8 cellular contexts compared by ENCODE assay signal in genomic region chr7:151059362-151060112, GRCh38. TPM values are rescaled to one million over a fixed set of nuclear protein-coding genes. Genes with fewer than 3 reads are reported as not detected.
A peak's percentile ranks its signal among the peaks of the same experiment; 100 is the strongest.
DNase-seq lines count a peak whose midpoint lies in the region; ATAC-seq lines count a peak whose summit lies in the region.

Gene SLC4A2, plus strand, starts transcription at chr7:151059589. Its CDS starts 2,399 bp downstream, at chr7:151061988.

- H2AFZ ChIP-seq in Karpas-422 (ENCODE audit: low read length) (peak within 1 kb of the TSS; percentile 76; the same call in 1 of the 2 replicates), trophoblast cell (ENCODE audit: insufficient read depth, low read length, poor library complexity) (peak within 1 kb of the TSS; percentile 82)

- H3K18ac ChIP-seq in trophoblast cell (ENCODE audit: low read length): peak within 1 kb of the TSS; percentile 93

- DNase-seq in DMS 273 treated with DMSO at 0.1 percent for 48 hours (lab: John Stamatoyannopoulos, UW) (peak; percentile 45), Karpas-422 (peak; percentile 90), T-cell (peak in 32 of 34 experiments; percentile 21 to 78 (median 51)), cardiac septum (ENCODE audit: low spot score) (peak; percentile 89), trophoblast cell (peak; percentile 41 to 82)

- no peak within 1 kb of the TSS for H3K23ac ChIP-seq in trophoblast cell (ENCODE audit: low read length)

- CTCF ChIA-PET in T-cell (lab: Charles Lee): interaction anchor here in 1 of 2 donors (1.7 kb wide), 1 partner anchor 21 kb away, joined by 5 read pairs; the partner anchor contains the start of gene FASTK

- no peaks in the 10 kb centered on the region for H3K27me3 Mint-ChIP-seq in T-cell

- H2BK5ac ChIP-seq in trophoblast cell (ENCODE audit: low read depth, low read length, poor library complexity): peak within 1 kb of the TSS; percentile 89

- H3K14ac ChIP-seq in trophoblast cell (ENCODE audit: low read length): peak within 1 kb of the TSS; percentile 91

- H3K79me1 ChIP-seq in trophoblast cell (ENCODE audit: low read length): peaks cover 47% of the 10 kb centered on the region

- intact Hi-C loops in cardiac septum (cut with DNase I): loop anchor here (1.0 to 2.0 kb wide), 2 partner anchors 21 to 31 kb away; partner anchors contain the start of genes ABCB8 and FASTK

- peak within 1 kb of the TSS; percentile 95 to 96 for H3K27ac Mint-ChIP-seq in T-cell

- peak within 1 kb of the TSS; percentile 85 for H3K4ac ChIP-seq in trophoblast cell (ENCODE audit: low read depth, low read length)

- H4K91ac ChIP-seq in trophoblast cell (ENCODE audit: low read depth, low read length): peak within 1 kb of the TSS; percentile 89

- peak within 1 kb of the TSS; percentile 82 for H3K27ac ChIP-seq in Karpas-422 (ENCODE audit: low read length)
- H3K27ac ChIP-seq in adipose tissue (ENCODE audit: low read depth, low read length): peak within 1 kb of the TSS; percentile 63
- peak within 1 kb of the TSS; percentile 84 for H3K27ac ChIP-seq in trophoblast cell (ENCODE audit: low read depth, low read length)
- H3K27ac ChIP-seq in urinary bladder (ENCODE audit: low read depth): peak within 1 kb of the TSS; percentile 98

- H2AK5ac ChIP-seq in trophoblast cell (ENCODE audit: low read length): peak within 1 kb of the TSS; percentile 82

- H3K4me1 Mint-ChIP-seq in T-cell: peaks cover 32 to 43% (median 41%) of the 10 kb centered on the region in 3 donors

- H3K79me2 ChIP-seq in Karpas-422 (ENCODE audit: low read length): peaks cover 32% of the 10 kb centered on the region
- H3K79me2 ChIP-seq in trophoblast cell (ENCODE audit: control insufficient read depth, insufficient read depth, low read length, poor library complexity): peaks cover 26% of the 10 kb centered on the region

- H3K36me3 ChIP-seq in Karpas-422 (ENCODE audit: insufficient read depth, low read length) (no peaks in the 10 kb centered on the region), trophoblast cell (ENCODE audit: control insufficient read depth in 1 of 2, insufficient read depth in 2 of 2, low read length in 2 of 2) (peaks cover 9 to 12% of the 10 kb centered on the region in 2 experiments), urinary bladder (ENCODE audit: insufficient read depth) (peaks cover under 1% of the 10 kb centered on the region)

- H3K27me3 ChIP-seq in Karpas-422 (ENCODE audit: low read length) (no peaks in the 10 kb centered on the region), trophoblast cell (ENCODE audit: insufficient read depth, low read length) (no peaks in the 10 kb centered on the region)

- 0 to 1% (median 1%) methylated on average over 35 to 75 of the region's 75 CpGs for WGBS in adipose tissue, 3 donors
- no CpG with 5 or more reads among the region's 75 CpGs for WGBS in trophoblast cell (ENCODE audit: extremely low coverage, insufficient coverage, insufficient read length)
- under 1% methylated on average over 75 of the region's 75 CpGs for WGBS in urinary bladder

- H3K9me2 ChIP-seq in Karpas-422 (replicated peaks; ENCODE audit: insufficient read depth, low read length): no peaks in the 10 kb centered on the region

- peak within 1 kb of the TSS; percentile 90 for H3K4me3 Mint-ChIP-seq in T-cell

- POLR2A ChIA-PET in T-cell (lab: Charles Lee): no interaction called here

- H3K9me3 ChIP-seq in Karpas-422 (ENCODE audit: low read length) (no peaks in the 10 kb centered on the region), trophoblast cell (ENCODE audit: insufficient read depth, low read depth, low read length) (no peaks in the 10 kb centered on the region)

- H3K9ac ChIP-seq in Karpas-422 (ENCODE audit: low read length) (peak within 1 kb of the TSS; percentile 89), trophoblast cell (ENCODE audit: low read length) (peak within 1 kb of the TSS; percentile 84)

- H3K4me3 ChIP-seq in Karpas-422 (ENCODE audit: low read length): peak within 1 kb of the TSS; percentile 87
- H3K4me3 ChIP-seq in trophoblast cell (ENCODE audit: low read depth, low read length): peak within 1 kb of the TSS; percentile 79
- peak within 1 kb of the TSS; percentile 79 for H3K4me3 ChIP-seq in urinary bladder (ENCODE audit: low read depth, low read length)

- peaks cover 2% of the 10 kb centered on the region for H3K36me3 Mint-ChIP-seq in T-cell

- peak within 1 kb of the TSS; percentile 30 for H2BK12ac ChIP-seq in trophoblast cell (ENCODE audit: low read length)

- H2BK120ac ChIP-seq in trophoblast cell (ENCODE audit: insufficient read depth, low read length, poor library complexity): peak within 1 kb of the TSS; percentile 82

- H3K4me1 ChIP-seq in Karpas-422 (ENCODE audit: low read length) (peaks cover 31% of the 10 kb centered on the region), trophoblast cell (ENCODE audit: control insufficient read depth in 1 of 2, insufficient read depth in 2 of 2, low read length in 2 of 2) (peaks cover 50% of the 10 kb centered on the region in 2 experiments), urinary bladder (ENCODE audit: insufficient read depth) (no peaks in the 10 kb centered on the region)

- no peaks in the 10 kb centered on the region for H3K9me3 Mint-ChIP-seq in T-cell

- H3K4me2 ChIP-seq in Karpas-422 (ENCODE audit: low read depth, low read length, poor library complexity, severe bottlenecking): peak within 1 kb of the TSS; percentile 73
- H3K4me2 ChIP-seq in trophoblast cell (ENCODE audit: low read length): peak within 1 kb of the TSS; percentile 95

- H4K20me1 ChIP-seq in Karpas-422 (ENCODE audit: insufficient read depth, low read depth, low read length): 0 out of 2 replicates have a peak, but pooled peaks cover 5% of the 10 kb centered on the region

- peak within 1 kb of the TSS; percentile 82 for H4K12ac ChIP-seq in trophoblast cell (ENCODE audit: low read depth, low read length)

- peak within 1 kb of the TSS; percentile 95 for H4K8ac ChIP-seq in trophoblast cell (ENCODE audit: low read depth, low read length)

- ATAC-seq in GM21423 (IDR thresholded peaks at IDR 0.05; ENCODE audit: unreplicated experiment) (peak; percentile 24), T-cell (replicated peaks in 1 of 4) (peak in 3 of 4 experiments; percentile 12 to 21 (median 15))

RNA-seq across cellular contexts. Expression of gene SLC4A2, which starts in this region (rescaled TPM):
- total RNA-seq in Karpas-422 (2014; rRNA removed; shearing (Covaris generic); ENCODE audit: low replicate concordance): 35.1 and 113 TPM in 2 replicates
- 10 to 100 TPM; 52.0 to 91.5 (median 74.4) TPM for total RNA-seq in T-cell
- polyA plus RNA-seq in adipose tissue: 10 to 100 TPM; 63.7 to 73.3 (median 64.8) TPM
- 83.4 TPM for total RNA-seq in cardiac septum
- 225 and 252 TPM in 2 replicates for polyA plus RNA-seq in trophoblast cell (2013)
- total RNA-seq in urinary bladder: 30.6 TPM
- polyA plus RNA-seq in urinary bladder: 107 TPM

Comparison
In these comparisons a context has a peak if more than half of its experiments do, and no peak if none do; other contexts are left out.
1. Peak in every context shown above with its lines: DNase-seq, ATAC-seq, H3K4me3 ChIP-seq and H3K27ac ChIP-seq.